Comparison of ENCODE assay signal across 32 cellular contexts in the genomic region with DNA sequence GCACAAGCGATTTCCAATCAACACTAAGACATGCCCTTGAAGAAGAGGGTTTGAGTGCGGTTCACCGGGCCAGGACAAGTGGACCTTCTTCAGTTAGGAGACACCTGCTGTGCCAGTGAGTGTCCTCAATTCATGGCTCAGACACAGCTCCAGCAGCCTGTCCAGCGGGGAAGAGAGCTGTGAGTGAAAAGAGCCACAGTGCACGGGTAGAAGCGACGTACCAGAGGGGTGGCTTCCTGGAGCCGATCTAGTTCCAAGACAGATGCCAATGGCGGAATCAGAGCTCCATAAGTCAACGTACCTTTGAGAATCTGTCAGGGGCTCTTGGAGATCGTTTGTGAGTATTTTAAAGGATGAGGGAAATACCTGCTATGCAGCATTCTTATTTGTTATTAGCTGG.
"Had no signal": no experiment of that assay in that cellular context is flagged by ENCODE, and none has a peak within 500 bp of the region (broad histone marks: within the 10 kb centered on the region; RNA-seq: fewer than 3 reads in every experiment).

No MANE protein-coding gene starts in this region.

- H3K9me3 ChIP-seq: body of pancreas, MG63, Peyer's patch, SK-N-SH had no signal

- H3K4me1 ChIP-seq: body of pancreas, breast epithelium, Peyer's patch, SJSA1 had no signal

- H3K27me3 ChIP-seq: MG63, Peyer's patch, SJSA1 had no signal

- H3K4me3 Mint-ChIP-seq: activated CD4-positive, alpha-beta T cell treated with anti-CD3 and anti-CD28 coated beads, Interleukin-2, amount 10 ng/mL, durations not matched to agents 7 days and 5 days; activated CD8-positive, alpha-beta T cell treated with anti-CD3 and anti-CD28 coated beads, Interleukin-2, amount 10 ng/mL, durations not matched to agents 7 days and 5 days; activated naive CD4-positive, alpha-beta T cell treated with anti-CD3 and anti-CD28 coated beads, Interleukin-2, amount 50 U/mL, for 24 hours; activated naive CD8-positive, alpha-beta T cell treated with anti-CD3 and anti-CD28 coated beads, Interleukin-2, amount 10 ng/mL, durations not matched to agents 7 days and 5 days; activated T-cell treated with anti-CD3 and anti-CD28 coated beads, Interleukin-2, amount 50 U/mL, for 24 hours; T-helper 1 cell treated with Interleukin-12 subunit alpha and Interleukin-12 subunit beta and Interleukin-4 antibody, amounts not matched to agents 30 μg/mL and 1 μg/mL, for 36 hours; T-helper 2 cell treated with Interferon-gamma antibody and Interleukin-4, amounts not matched to agents 5 μg/mL and 100 μg/mL, for 36 hours had no signal

- H3K27me3 Mint-ChIP-seq: activated CD4-positive, alpha-beta T cell treated with anti-CD3 and anti-CD28 coated beads, Interleukin-2, amount 10 ng/mL, durations not matched to agents 7 days and 5 days; activated naive CD8-positive, alpha-beta T cell treated with anti-CD3 and anti-CD28 coated beads, Interleukin-2, amount 10 ng/mL, durations not matched to agents 7 days and 5 days had no signal

- H3K4me2 ChIP-seq: SK-N-SH had no signal

- H3K4me1 Mint-ChIP-seq: activated CD4-positive, alpha-beta T cell treated with anti-CD3 and anti-CD28 coated beads, Interleukin-2, amount 10 ng/mL, durations not matched to agents 7 days and 5 days; activated naive CD4-positive, alpha-beta T cell treated with anti-CD3 and anti-CD28 coated beads, Interleukin-2, amount 50 U/mL, for 24 hours; activated naive CD8-positive, alpha-beta T cell treated with anti-CD3 and anti-CD28 coated beads, Interleukin-2, amount 10 ng/mL, durations not matched to agents 7 days and 5 days had no signal

- H3K9ac ChIP-seq: SK-N-SH had no signal

- H3K27ac ChIP-seq: body of pancreas, breast epithelium, Peyer's patch, SJSA1 had no signal

- ATAC-seq: activated CD8-positive, alpha-beta T cell treated with anti-CD3 and anti-CD28 coated beads, Interleukin-2, amount 10 ng/mL, durations not matched to agents 7 days and 5 days; body of pancreas; PC-3 had no signal

- DNase-seq: activated CD4-positive, alpha-beta T cell treated with anti-CD3 and anti-CD28 coated beads, Interleukin-2, amount 10 ng/mL, durations not matched to agents 7 days and 5 days; activated CD4-positive, alpha-beta T cell treated with anti-CD3 and anti-CD28 coated beads, Interleukin-2, amount 50 U/mL, for 48 hours; activated CD8-positive, alpha-beta T cell treated with anti-CD3 and anti-CD28 coated beads, Interleukin-2, amount 10 ng/mL, durations not matched to agents 7 days and 5 days; activated gamma-delta T cell; activated naive CD4-positive, alpha-beta T cell treated with Interleukin-2 at 50 U/mL for 16 hours; activated naive CD8-positive, alpha-beta T cell treated with anti-CD3 and anti-CD28 coated beads, Interleukin-2, amount 10 ng/mL, durations not matched to agents 7 days and 5 days; activated T-cell treated with anti-CD3 and anti-CD28 coated beads, Interleukin-2, amount 50 U/mL, for 24 hours; amygdala; body of pancreas; Kasumi-1; KBM-7; MG63; NCI-H1048; NCI-H1436; NCI-H187; NCI-H2081 treated with DMSO at 0.1 percent for 48 hours; NCI-H2171; NCI-H446 treated with DMSO at 0.1 percent for 48 hours; NCI-H526; NCI-H748 treated with DMSO at 0.1 percent for 48 hours; NK-92 treated with Interleukin-12 subunit alpha and Interleukin-12 subunit beta, amount 100 ng/mL, for 24 hours; PC-3; Peyer's patch; RPMI8226; SHP77 treated with DMSO at 0.1 percent for 48 hours; SK-N-SH had no signal

- H3K9me3 Mint-ChIP-seq: activated CD4-positive, alpha-beta T cell treated with anti-CD3 and anti-CD28 coated beads, Interleukin-2, amount 10 ng/mL, durations not matched to agents 7 days and 5 days; activated naive CD4-positive, alpha-beta T cell treated with anti-CD3 and anti-CD28 coated beads, Interleukin-2, amount 50 U/mL, for 24 hours; activated naive CD8-positive, alpha-beta T cell treated with anti-CD3 and anti-CD28 coated beads, Interleukin-2, amount 10 ng/mL, durations not matched to agents 7 days and 5 days; activated T-helper 2 cell treated with anti-CD3 and anti-CD28 coated beads, Interferon-gamma antibody, Interleukin-2, Interleukin-4, amounts not matched to agents 10 μg/mL and 5 μg/mL and 100 μg/mL, durations not matched to agents 14 hours and 24 hours and 36 hours; T-helper 1 cell treated with Interleukin-12 subunit alpha and Interleukin-12 subunit beta and Interleukin-4 antibody, amounts not matched to agents 30 μg/mL and 1 μg/mL, for 36 hours; T-helper 2 cell treated with Interferon-gamma antibody and Interleukin-4, amounts not matched to agents 5 μg/mL and 100 μg/mL, for 36 hours had no signal

- H3K27ac Mint-ChIP-seq: activated CD4-positive, alpha-beta T cell treated with anti-CD3 and anti-CD28 coated beads, Interleukin-2, amount 10 ng/mL, durations not matched to agents 7 days and 5 days; activated CD8-positive, alpha-beta T cell treated with anti-CD3 and anti-CD28 coated beads, Interleukin-2, amount 10 ng/mL, durations not matched to agents 7 days and 5 days; activated naive CD4-positive, alpha-beta T cell treated with anti-CD3 and anti-CD28 coated beads, Interleukin-2, amount 50 U/mL, for 24 hours; activated naive CD8-positive, alpha-beta T cell treated with anti-CD3 and anti-CD28 coated beads, Interleukin-2, amount 10 ng/mL, durations not matched to agents 7 days and 5 days; activated T-cell treated with anti-CD3 and anti-CD28 coated beads, Interleukin-2, amount 50 U/mL, for 24 hours; activated T-helper 2 cell treated with anti-CD3 and anti-CD28 coated beads, Interferon-gamma antibody, Interleukin-2, Interleukin-4, amounts not matched to agents 10 μg/mL and 5 μg/mL and 100 μg/mL, durations not matched to agents 14 hours and 24 hours and 36 hours; T-helper 1 cell treated with Interleukin-12 subunit alpha and Interleukin-12 subunit beta and Interleukin-4 antibody, amounts not matched to agents 30 μg/mL and 1 μg/mL, for 36 hours; T-helper 2 cell treated with Interferon-gamma antibody and Interleukin-4, amounts not matched to agents 5 μg/mL and 100 μg/mL, for 36 hours had no signal

- H3K36me3 Mint-ChIP-seq: activated naive CD4-positive, alpha-beta T cell treated with anti-CD3 and anti-CD28 coated beads, Interleukin-2, amount 50 U/mL, for 24 hours; activated naive CD8-positive, alpha-beta T cell treated with anti-CD3 and anti-CD28 coated beads, Interleukin-2, amount 10 ng/mL, durations not matched to agents 7 days and 5 days had no signal
